ENCODE assay signal across 8 cellular contexts in the genomic region with DNA sequence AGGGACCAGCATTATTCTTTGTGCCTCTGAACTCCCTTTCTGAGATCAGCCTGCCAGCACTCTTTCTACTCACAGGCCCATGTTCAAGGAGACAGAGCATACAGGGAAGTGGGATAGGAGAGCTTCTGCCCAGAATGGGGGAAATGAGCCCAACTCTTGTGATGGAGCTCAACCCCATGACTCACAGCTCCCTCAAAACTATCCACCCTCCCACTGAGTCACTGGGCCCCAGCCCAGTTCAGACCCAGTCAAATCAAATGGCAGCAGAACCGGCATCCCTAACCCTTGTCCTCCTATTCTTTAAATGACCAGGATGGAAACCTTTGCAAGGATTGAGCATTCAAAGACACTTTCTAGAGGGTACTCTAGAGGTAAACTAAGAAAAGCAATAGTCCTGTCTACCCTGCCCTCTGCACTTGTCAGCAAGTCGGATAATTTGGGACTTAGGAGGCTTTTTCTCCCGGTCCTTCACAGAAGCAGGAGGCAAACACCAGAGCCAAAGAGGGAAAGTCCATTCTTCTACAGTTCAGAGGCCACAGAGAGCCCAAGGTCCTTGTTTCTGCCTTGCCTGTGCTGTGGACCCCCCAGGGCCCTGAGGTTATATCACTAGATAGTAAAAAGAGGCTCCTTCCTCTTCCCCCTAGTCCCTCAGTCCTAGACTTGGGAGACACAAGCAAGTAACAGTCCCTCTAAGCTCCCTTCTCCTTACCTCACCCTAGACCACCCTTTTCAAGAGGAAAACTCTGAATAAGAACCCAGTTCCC. TPM values are rescaled to one million over a fixed set of nuclear protein-coding genes. Genes with fewer than 3 reads are reported as not detected.
DNase-seq lines count a peak whose midpoint lies in the region; TF ChIP-seq lines count a peak whose summit lies in the region.

No MANE protein-coding gene starts in this region.

- H2BK15ac ChIP-seq in mesenchymal stem cell (ENCODE audit: low read depth, poor library complexity, severe bottlenecking): no peak overlapping the region

- peak overlapping the region in 2 of 3 donors; percentile 76 to 83 for H3K4me3 ChIP-seq in breast epithelium
- peak overlapping the region in 1 of 2 experiments; percentile 81 for H3K4me3 ChIP-seq in mesenchymal stem cell (ENCODE audit: insufficient read depth in 1 of 2, low read depth in 1 of 2, low read length in 2 of 2)
- H3K4me3 ChIP-seq in transverse colon: no peak overlapping the region

- H3K14ac ChIP-seq in mesenchymal stem cell (ENCODE audit: low read length in 2 of 2): no peak overlapping the region

- peak overlapping the region; percentile 93 for H2AK5ac ChIP-seq in mesenchymal stem cell (ENCODE audit: low read length, severe bottlenecking)

- peak; percentile 19 for DNase-seq in stimulated activated naive CD4-positive, alpha-beta T cell treated with Interleukin-2 at 50 U/mL for 16 hours (lab: John Stamatoyannopoulos, UW)
- DNase-seq in stimulated activated naive CD4-positive, alpha-beta T cell (lab: John Stamatoyannopoulos, UW): no peak
- DNase-seq in breast epithelium (ENCODE audit: low spot score in 2 of 2) (no peak), mesenchymal stem cell (peak; percentile 68), transverse colon (peak; percentile 40), NCI-H2029 treated with DMSO at 0.1 percent for 48 hours (lab: John Stamatoyannopoulos, UW) (no peak), superior temporal gyrus (ENCODE audit: extremely low spot score) (no peak)
- no peak for DNase-seq in stimulated activated CD4-positive, alpha-beta T cell treated with anti-CD3 and anti-CD28 coated beads, Interleukin-2, amount 100 ng/mL, for 24 hours

- intact Hi-C loops in breast epithelium (cut with DNase I; ENCODE audit: low total_unique reads): no loop called here
- intact Hi-C loops in transverse colon (cut with DNase I; ENCODE audit: low total_unique reads): no loop called here

- H3K23ac ChIP-seq in mesenchymal stem cell (ENCODE audit: low read length in 2 of 2): no peak overlapping the region

- H2BK5ac ChIP-seq in mesenchymal stem cell (ENCODE audit: low read depth, low read length, poor library complexity, severe bottlenecking): peak overlapping the region; percentile 86

- peak overlapping the region; percentile 67 for H3K4me2 ChIP-seq in mesenchymal stem cell (ENCODE audit: low read length, poor library complexity, severe bottlenecking)

- H3K9ac ChIP-seq in mesenchymal stem cell (ENCODE audit: low read length): peak overlapping the region; percentile 99

- H3K79me1 ChIP-seq in mesenchymal stem cell (replicated peaks; ENCODE audit: low read length, poor library complexity, severe bottlenecking): peaks cover 22% of the 10 kb centered on the region

- in situ Hi-C loops in transverse colon (cut with MboI; ENCODE audit: low pct_ligation_motif_present in 1 of 4, low pct_unique_long_range_greater_than_20kb in 1 of 4, low sequenced_read_pairs in 3 of 4): loop anchor here (10.0 to 25.0 kb wide), 4 partner anchors 142 to 450 kb away; a partner anchor contains a TSS

- no peaks in the 10 kb centered on the region for H3K36me3 ChIP-seq in breast epithelium
- peaks cover 18 to 22% of the 10 kb centered on the region in 2 experiments for H3K36me3 ChIP-seq in mesenchymal stem cell (ENCODE audit: control insufficient read depth in 1 of 2, insufficient read depth in 2 of 2, low read depth in 1 of 2, low read length in 2 of 2)
- H3K36me3 ChIP-seq in transverse colon: peaks cover 0 to 8% (median 3%) of the 10 kb centered on the region in 4 donors

- WGBS in mesenchymal stem cell: 90% methylated on average over 2 of the region's 3 CpGs
- WGBS in transverse colon (ENCODE audit: low coverage in 1 of 2), 2 donors: 73 to 82% methylated on average over 2 to 3 of the region's 3 CpGs

- H3K9me3 ChIP-seq in breast epithelium (no peaks in the 10 kb centered on the region), mesenchymal stem cell (ENCODE audit: control insufficient read depth, low read length) (no peaks in the 10 kb centered on the region), transverse colon (no peaks in the 10 kb centered on the region)

- H3K27ac ChIP-seq in breast epithelium (peak overlapping the region; percentile 85 to 87), mesenchymal stem cell (ENCODE audit: low read length, poor library complexity, severe bottlenecking) (peak overlapping the region; percentile 86), transverse colon (peak overlapping the region; percentile 87 to 96 (median 91))

- peak overlapping the region in 1 of 2 experiments; percentile 74 for H3K4ac ChIP-seq in mesenchymal stem cell (ENCODE audit: low read depth in 1 of 2, low read length in 2 of 2)

- H3K18ac ChIP-seq in mesenchymal stem cell (ENCODE audit: low read depth in 1 of 2, low read length in 2 of 2): peak overlapping the region; percentile 68 to 73

- H3K4me1 ChIP-seq in breast epithelium (peaks cover 0 to 25% of the 10 kb centered on the region in 2 donors), mesenchymal stem cell (ENCODE audit: control insufficient read depth, insufficient read depth, low read depth, low read length) (peaks cover 37% of the 10 kb centered on the region), transverse colon (peaks cover 37 to 60% (median 55%) of the 10 kb centered on the region in 4 donors)

- no peak overlapping the region for H2AFZ ChIP-seq in mesenchymal stem cell (ENCODE audit: low read depth, low read length)

- H3K27me3 ChIP-seq in breast epithelium (no peaks in the 10 kb centered on the region), mesenchymal stem cell (ENCODE audit: control insufficient read depth in 1 of 2, insufficient read depth in 1 of 2, low read length in 2 of 2) (no peaks in the 10 kb centered on the region), transverse colon (no peaks in the 10 kb centered on the region)

- TF ChIP-seq POLR2A in breast epithelium (IDR thresholded peaks at IDR 0.05) (no peak), transverse colon (IDR thresholded peaks at IDR 0.05) (no peak)

- no peak overlapping the region for H4K8ac ChIP-seq in mesenchymal stem cell (ENCODE audit: low read length)

- TF ChIP-seq EP300 in transverse colon (IDR thresholded peaks at IDR 0.05; ENCODE audit: low read depth): no peak

- H4K91ac ChIP-seq in mesenchymal stem cell (ENCODE audit: low read length): no peak overlapping the region

- peak overlapping the region; percentile 21 to 75 for H2BK12ac ChIP-seq in mesenchymal stem cell (ENCODE audit: low read length in 2 of 2)

- H2BK120ac ChIP-seq in mesenchymal stem cell (ENCODE audit: low read depth, low read length): peak overlapping the region; percentile 87

- TF ChIP-seq CTCF in breast epithelium (IDR thresholded peaks at IDR 0.05) (no peak), transverse colon (IDR thresholded peaks at IDR 0.05) (no peak)

RNA-seq across cellular contexts. Expression of gene ATOSB, which starts 3.2 kb away (rescaled TPM):
- total RNA-seq in breast epithelium (10 to 100 TPM in 1 of 3 donors, 1 to 10 TPM in 2; 7.8 to 21.1 (median 8.8) TPM), transverse colon (10 to 100 TPM; 23.9 to 30.0 (median 27.3) TPM)
- polyA plus RNA-seq in mesenchymal stem cell (2013, experiment 1 of 2): 43.5 TPM
- 43.3 TPM for polyA plus RNA-seq in mesenchymal stem cell (2013, experiment 2 of 2)

RNA-seq across cellular contexts. Expression of gene STOML2, which starts 9.5 kb away (rescaled TPM):
- total RNA-seq in breast epithelium: 100 to 1,000 TPM in 2 of 3 donors, 10 to 100 TPM in 1; 89.4 to 115 (median 101) TPM
- 95.3 TPM for polyA plus RNA-seq in mesenchymal stem cell (2013, experiment 1 of 2)
- 89.1 TPM for polyA plus RNA-seq in mesenchymal stem cell (2013, experiment 2 of 2)
- total RNA-seq in transverse colon: 10 to 100 TPM; 36.7 to 99.1 (median 70.9) TPM

RNA-seq across cellular contexts. Expression of gene PIGO, which starts 16.0 kb away (rescaled TPM):
- 10 to 100 TPM; 15.4 to 24.9 (median 18.0) TPM for total RNA-seq in breast epithelium
- 14.0 TPM for polyA plus RNA-seq in mesenchymal stem cell (2013, experiment 1 of 2)
- 14.1 TPM for polyA plus RNA-seq in mesenchymal stem cell (2013, experiment 2 of 2)
- 10 to 100 TPM; 19.1 to 50.1 (median 24.8) TPM for total RNA-seq in transverse colon

RNA-seq across cellular contexts. Expression of gene FANCG, which starts 32.7 kb away (rescaled TPM):
- total RNA-seq in breast epithelium: 10 to 100 TPM; 10.7 to 15.2 (median 13.4) TPM
- polyA plus RNA-seq in mesenchymal stem cell (2013, experiment 1 of 2): 5.8 TPM
- polyA plus RNA-seq in mesenchymal stem cell (2013, experiment 2 of 2): 6.7 TPM
- total RNA-seq in transverse colon: 10 to 100 TPM in 3 of 4 donors, 1 to 10 TPM in 1; 6.6 to 90.0 (median 51.6) TPM

RNA-seq across cellular contexts. Expression of gene VCP, which starts 40.0 kb away (rescaled TPM):
- total RNA-seq in breast epithelium (100 to 1,000 TPM; 150 to 173 (median 168) TPM), transverse colon (100 to 1,000 TPM in 3 of 4 donors, 10 to 100 TPM in 1; 45.3 to 196 (median 124) TPM)
- polyA plus RNA-seq in mesenchymal stem cell (2013, experiment 1 of 2): 135 TPM
- 128 TPM for polyA plus RNA-seq in mesenchymal stem cell (2013, experiment 2 of 2)

Comparison
In these comparisons a context has a peak if more than half of its experiments do, and no peak if none do; other contexts are left out.
1. DNase-seq: peak in stimulated activated naive CD4-positive, alpha-beta T cell treated with Interleukin-2 at 50 U/mL for 16 hours (single experiment), mesenchymal stem cell (single experiment) and transverse colon (single experiment); none in stimulated activated naive CD4-positive, alpha-beta T cell (0 of 6), breast epithelium (0 of 2), stimulated activated CD4-positive, alpha-beta T cell treated with anti-CD3 and anti-CD28 coated beads, Interleukin-2, amount 100 ng/mL, for 24 hours (0 of 2), NCI-H2029 treated with DMSO at 0.1 percent for 48 hours (single experiment) and superior temporal gyrus (single experiment).
2. H3K4me3 ChIP-seq: peak in breast epithelium (2 of 3); none in transverse colon (0 of 4).
3. Peak in every context shown above with its lines, with median percentiles within 50 percentile points of each other: H3K27ac ChIP-seq.